In genomic region chr16:9817586-9817985, GRCh38 we compare ENCODE assay signal across 23 cellular contexts.
"Had no signal": no experiment of that assay in that cellular context is flagged by ENCODE, and none has a peak within 500 bp of the region (broad histone marks: within the 10 kb centered on the region; RNA-seq: fewer than 3 reads in every experiment).

No MANE protein-coding gene starts in this region.

- H3K36me3 ChIP-seq: ascending aorta, Peyer's patch, SJCRH30 had no signal

- H3K9me3 ChIP-seq: ascending aorta, body of pancreas, Peyer's patch, SJCRH30, SK-N-SH had no signal

- H3K27ac ChIP-seq: ascending aorta, body of pancreas, Peyer's patch, RWPE1, SJCRH30 had no signal

- H3K27me3 ChIP-seq: ascending aorta, body of pancreas, Peyer's patch had no signal

- DNase-seq: activated B cell treated with CpG ODN at 0.5 μM for 24 hours; activated CD4-positive, alpha-beta memory T cell treated with anti-CD3 and anti-CD28 coated beads for 36 hours; activated CD4-positive, alpha-beta T cell treated with anti-CD3 and anti-CD28 coated beads for 1 hour; activated CD4-positive, alpha-beta T cell treated with anti-CD3 and anti-CD28 coated beads, Interleukin-2, amount 10 ng/mL, durations not matched to agents 24 days and 14 days; activated CD8-positive, alpha-beta memory T cell treated with anti-CD3 and anti-CD28 coated beads for 24 hours; activated effector memory CD4-positive, alpha-beta T cell treated with anti-CD3 and anti-CD28 coated beads, Interleukin-2, amount 50 U/mL, for 16 hours; activated naive CD4-positive, alpha-beta T cell treated with Interleukin-2 at 50 U/mL for 16 hours; activated naive CD8-positive, alpha-beta T cell treated with anti-CD3 and anti-CD28 coated beads, Interleukin-2, amount 50 U/mL, for 24 hours; activated T-cell treated with anti-CD3 and anti-CD28 coated beads, Interleukin-2, amount 50 U/mL, for 4 hours; amniotic stem cell; body of pancreas; central memory CD4-positive, alpha-beta T cell; KG1; NCI-H1048; NCI-H2081; NCI-H510A treated with DMSO at 0.1 percent for 48 hours; NCI-H774; Peyer's patch; Right ventricle myocardium superior; SJCRH30; SK-N-SH had no signal

- H3K4me3 ChIP-seq: ascending aorta, body of pancreas, Peyer's patch, SJCRH30 had no signal

- H3K4me1 ChIP-seq: ascending aorta, body of pancreas, Peyer's patch, SJCRH30 had no signal
